Comparison of ENCODE assay signal across 13 cellular contexts in genomic region chr14:91714805-91715204, GRCh38. TPM values are rescaled to one million over a fixed set of nuclear protein-coding genes. Genes with fewer than 3 reads are reported as not detected.
DNase-seq lines count a peak whose midpoint lies in the region; ATAC-seq and TF ChIP-seq lines count a peak whose summit lies in the region.
"Had no signal": no experiment of that assay in that cellular context is flagged by ENCODE, and none has a peak within 500 bp of the region (broad histone marks: within the 10 kb centered on the region; RNA-seq: fewer than 3 reads in every experiment).

No MANE protein-coding gene starts in this region.

- no peak overlapping the region for H3K9ac ChIP-seq in KMS-11

- peaks cover 3 to 20% (median 10%) of the 10 kb centered on the region in 7 donors for H3K4me1 Mint-ChIP-seq in naive thymus-derived CD4-positive, alpha-beta T cell
- no peaks in the 10 kb centered on the region for H3K4me1 Mint-ChIP-seq in mesothelial cell of epicardium

- H3K4me3 Mint-ChIP-seq in naive thymus-derived CD4-positive, alpha-beta T cell, result peak overlapping the region in 7 of 10 donors; percentile 33 to 71 (median 62)
- H3K4me3 Mint-ChIP-seq in mesothelial cell of epicardium, result no peak overlapping the region

- H3K9me3 ChIP-seq in naive thymus-derived CD4-positive, alpha-beta T cell (ENCODE audit: control insufficient read depth in 2 of 3, low read length in 3 of 3), result no peaks in the 10 kb centered on the region
- H3K9me3 ChIP-seq in tibial artery (no peaks in the 10 kb centered on the region), spleen (no peaks in the 10 kb centered on the region)
- H3K9me3 ChIP-seq: adrenal gland, heart right ventricle, prostate gland had no signal

- CTCF ChIA-PET in naive thymus-derived CD4-positive, alpha-beta T cell (lab: Charles Lee), result interaction anchor here (0.8 to 1.2 kb wide), 3 partner anchors 185 to 282 kb away, joined by 3 to 6 read pairs (median 3); no protein-coding TSS in a partner anchor

- no peak for DNase-seq in GM06990 (ENCODE audit: extremely low read depth, insufficient read length)
- DNase-seq in activated T-cell treated with anti-CD3 and anti-CD28 coated beads for 48 hours (ENCODE audit: low read depth), result peak; percentile 5
- peak in 8 of 9 donors; percentile 25 to 69 (median 55) for DNase-seq in naive thymus-derived CD4-positive, alpha-beta T cell
- DNase-seq in tibial artery, result no peak
- DNase-seq in mesothelial cell of epicardium (ENCODE audit: low spot score in 2 of 2, unreplicated experiment in 2 of 2), result no peak
- no peak for DNase-seq in spleen
- DNase-seq: adrenal gland, heart right ventricle, mammary epithelial cell, NCI-H187, T1000 had no signal

- H3K27ac Mint-ChIP-seq in naive thymus-derived CD4-positive, alpha-beta T cell, result peak overlapping the region in 7 of 9 donors; percentile 43 to 88 (median 74)
- no peak overlapping the region for H3K27ac Mint-ChIP-seq in mesothelial cell of epicardium

- H3K4me2 ChIP-seq in KMS-11, result peak overlapping the region; percentile 11; the same call in 1 of the 2 replicates

- peaks cover 0 to 29% (median 3%) of the 10 kb centered on the region in 5 donors for H3K36me3 Mint-ChIP-seq in naive thymus-derived CD4-positive, alpha-beta T cell
- no peaks in the 10 kb centered on the region for H3K36me3 Mint-ChIP-seq in mesothelial cell of epicardium

- no peaks in the 10 kb centered on the region for H3K79me2 ChIP-seq in KMS-11 (ENCODE audit: insufficient read depth, low read depth)

- no peak for TF ChIP-seq POLR2A in spleen (IDR thresholded peaks at IDR 0.05)

- no peaks in the 10 kb centered on the region for H4K20me1 ChIP-seq in KMS-11 (ENCODE audit: insufficient read depth)

- TF ChIP-seq CTCF in GM06990 (IDR thresholded peaks at IDR 0.05; ENCODE audit: insufficient read depth, low read length, poor library complexity, severe bottlenecking) (peak; percentile 16), KMS-11 (conservative IDR thresholded peaks at IDR 0.05; ENCODE audit: low read depth, low read length) (no peak), tibial artery (IDR thresholded peaks at IDR 0.05) (no peak), mesothelial cell of epicardium (IDR thresholded peaks at IDR 0.05; ENCODE audit: unreplicated experiment) (no peak), spleen (IDR thresholded peaks at IDR 0.05 in 8 of 11, conservative IDR thresholded peaks at IDR 0.05 in 3 of 11) (no peak)

- peaks cover 0 to 3% (median 0%) of the 10 kb centered on the region in 5 donors for H3K27me3 Mint-ChIP-seq in naive thymus-derived CD4-positive, alpha-beta T cell
- H3K27me3 Mint-ChIP-seq in mesothelial cell of epicardium (ENCODE audit: low read depth), result peaks cover 4% of the 10 kb centered on the region

- no peaks in the 10 kb centered on the region for H3K36me3 ChIP-seq in GM06990 (ENCODE audit: control insufficient read depth, insufficient read depth, low read length)
- no peaks in the 10 kb centered on the region for H3K36me3 ChIP-seq in KMS-11 (ENCODE audit: insufficient read depth)
- H3K36me3 ChIP-seq in naive thymus-derived CD4-positive, alpha-beta T cell (ENCODE audit: control insufficient read depth in 2 of 3, insufficient read depth in 3 of 3, low read length in 3 of 3), result no peaks in the 10 kb centered on the region
- H3K36me3 ChIP-seq in tibial artery, result no peaks in the 10 kb centered on the region
- no peaks in the 10 kb centered on the region for H3K36me3 ChIP-seq in spleen
- H3K36me3 ChIP-seq: adrenal gland, heart right ventricle, prostate gland had no signal

- peaks cover 19% of the 10 kb centered on the region for H3K4me1 ChIP-seq in KMS-11 (ENCODE audit: low read depth, poor library complexity, severe bottlenecking)
- peaks cover 0 to 4% of the 10 kb centered on the region in 2 donors for H3K4me1 ChIP-seq in naive thymus-derived CD4-positive, alpha-beta T cell (ENCODE audit: control insufficient read depth in 2 of 2, insufficient read depth in 2 of 2, low read length in 2 of 2)
- H3K4me1 ChIP-seq in tibial artery, result no peaks in the 10 kb centered on the region
- H3K4me1 ChIP-seq in spleen, result no peaks in the 10 kb centered on the region
- H3K4me1 ChIP-seq: adrenal gland, heart right ventricle, prostate gland had no signal

- H2AFZ ChIP-seq in KMS-11 (ENCODE audit: low read depth), result no peak overlapping the region

- peaks cover 0 to 3% (median 0%) of the 10 kb centered on the region in 11 donors for H3K9me3 Mint-ChIP-seq in naive thymus-derived CD4-positive, alpha-beta T cell
- peaks cover 2% of the 10 kb centered on the region for H3K9me3 Mint-ChIP-seq in mesothelial cell of epicardium

- H3K27ac ChIP-seq in KMS-11 (peak overlapping the region; percentile 36; the same call in 1 of the 2 replicates), tibial artery (no peak overlapping the region), spleen (no peak overlapping the region)
- H3K27ac ChIP-seq in naive thymus-derived CD4-positive, alpha-beta T cell (ENCODE audit: low read depth, low read length), result no peak overlapping the region
- H3K27ac ChIP-seq: adrenal gland, heart right ventricle, prostate gland had no signal

- intact Hi-C loops in naive thymus-derived CD4-positive, alpha-beta T cell (cut with micrococcal nuclease), result loop anchor here (1.0 to 10.0 kb wide), 4 partner anchors 177 to 290 kb away; no protein-coding TSS in a partner anchor
- intact Hi-C loops in tibial artery (cut with DNase I; ENCODE audit: low total_unique reads) (no loop called here), spleen (cut with DNase I; ENCODE audit: low total_unique reads) (no loop called here)

- no peaks in the 10 kb centered on the region for H3K27me3 ChIP-seq in GM06990 (replicated peaks; ENCODE audit: control insufficient read depth, insufficient read depth, low read length)
- no peaks in the 10 kb centered on the region for H3K27me3 ChIP-seq in KMS-11 (ENCODE audit: insufficient read depth, low read depth)
- no peaks in the 10 kb centered on the region for H3K27me3 ChIP-seq in naive thymus-derived CD4-positive, alpha-beta T cell (ENCODE audit: control insufficient read depth in 2 of 2, insufficient read depth in 2 of 2, low read length in 2 of 2)
- H3K27me3 ChIP-seq in tibial artery, result no peaks in the 10 kb centered on the region
- no peaks in the 10 kb centered on the region for H3K27me3 ChIP-seq in spleen (replicated peaks in 1 of 7)
- H3K27me3 ChIP-seq: adrenal gland had no signal

- peak; percentile 80 for ATAC-seq in naive thymus-derived CD4-positive, alpha-beta T cell
- ATAC-seq: heart right ventricle had no signal

- H3K4me3 ChIP-seq in GM06990 (replicated peaks; ENCODE audit: low read depth, low read length), result no peak overlapping the region
- H3K4me3 ChIP-seq in KMS-11 (IDR thresholded peaks at IDR 0.05; ENCODE audit: insufficient read depth, low read depth, low read length), result no peak overlapping the region
- no peak overlapping the region for H3K4me3 ChIP-seq in naive thymus-derived CD4-positive, alpha-beta T cell (ENCODE audit: low read length)
- no peak overlapping the region for H3K4me3 ChIP-seq in tibial artery
- H3K4me3 ChIP-seq in spleen, result no peak overlapping the region
- H3K4me3 ChIP-seq: adrenal gland, heart right ventricle, prostate gland had no signal

- 60 to 72% (median 65%) methylated on average over 6 of the region's 6 CpGs for WGBS in spleen, 5 donors

- POLR2A ChIA-PET in naive thymus-derived CD4-positive, alpha-beta T cell (lab: Charles Lee), result interaction anchor here (0.6 to 0.9 kb wide), 2 partner anchors 177 to 243 kb away, joined by 3 read pairs; no protein-coding TSS in a partner anchor

RNA-seq across cellular contexts. Expression of gene CATSPERB, which starts 17.1 kb away (rescaled TPM):
- total RNA-seq in naive thymus-derived CD4-positive, alpha-beta T cell, result 1 to 10 TPM; 1.5 to 8.4 (median 6.6) TPM
- polyA plus RNA-seq in naive thymus-derived CD4-positive, alpha-beta T cell, result under 1 TPM; 0.18 to 0.64 TPM
- total RNA-seq in mesothelial cell of epicardium (0.56 to 1.0 TPM (median 0.61 TPM) in 3 replicates), spleen (1 to 10 TPM; 1.2 to 6.8 (median 2.5) TPM)
- under 1 TPM; 0.10 to 0.20 (median 0.17) TPM for polyA plus RNA-seq in spleen

Comparison
In these comparisons a context has a peak if more than half of its experiments do, and no peak if none do; other contexts are left out.
1. DNase-seq: peak in activated T-cell treated with anti-CD3 and anti-CD28 coated beads for 48 hours (single experiment) and naive thymus-derived CD4-positive, alpha-beta T cell (8 of 9); none in GM06990 (single experiment), tibial artery (0 of 2), mesothelial cell of epicardium (0 of 2) and spleen (single experiment).
2. intact Hi-C loops: an anchor here in naive thymus-derived CD4-positive, alpha-beta T cell (1.0 to 10.0 kb wide); none called in tibial artery and spleen.